Comparison of ENCODE assay signal across 8 cellular contexts in the genomic region with DNA sequence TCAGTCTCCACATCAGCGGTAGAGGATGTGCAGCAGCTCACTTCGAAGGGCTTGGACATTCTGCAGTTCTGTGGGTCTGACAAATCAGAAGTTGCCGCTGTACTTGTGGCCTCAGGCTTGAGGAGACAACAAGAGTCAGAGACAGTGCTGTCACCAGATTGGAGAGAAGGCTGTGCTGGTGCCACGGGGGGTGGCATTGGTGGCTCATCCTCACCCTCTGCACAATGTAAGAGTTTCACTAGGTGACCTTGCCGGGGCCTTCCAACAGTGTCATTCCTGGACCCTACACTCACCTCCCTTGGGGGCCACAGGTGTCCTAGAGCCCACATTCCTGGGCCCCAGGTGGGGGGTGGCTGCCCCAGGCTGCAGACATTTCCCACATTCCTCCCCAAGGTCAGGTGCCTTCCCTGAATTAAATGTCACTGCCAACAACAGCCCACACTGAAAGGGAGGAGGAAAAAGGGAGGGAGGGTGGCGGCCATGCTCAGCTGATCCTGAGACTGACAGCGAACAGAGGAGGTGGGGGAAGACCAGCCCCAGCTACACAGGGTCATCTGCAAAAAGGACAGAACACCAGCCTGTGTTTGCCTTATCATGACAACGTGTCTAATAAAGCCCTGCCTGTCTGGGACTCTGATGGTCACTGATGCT. TPM values are rescaled to one million over a fixed set of nuclear protein-coding genes. Genes with fewer than 3 reads are reported as not detected.
DNase-seq lines count a peak whose midpoint lies in the region; ATAC-seq and TF ChIP-seq lines count a peak whose summit lies in the region.

No MANE protein-coding gene starts in this region.

- TF ChIP-seq CTCF in progenitor cell of endocrine pancreas (IDR thresholded peaks at IDR 0.05; ENCODE audit: unreplicated experiment), result no peak

- TF ChIP-seq EP300 in Ishikawa (IDR thresholded peaks at IDR 0.05; ENCODE audit: borderline replicate concordance), result peak; percentile 99

- peaks cover 5% of the 10 kb centered on the region for H3K36me3 Mint-ChIP-seq in effector memory CD8-positive, alpha-beta T cell (ENCODE audit: insufficient read depth)
- H3K36me3 Mint-ChIP-seq in progenitor cell of endocrine pancreas (ENCODE audit: insufficient read depth), result peaks cover 2% of the 10 kb centered on the region

- no peaks in the 10 kb centered on the region for H3K9me3 Mint-ChIP-seq in effector memory CD8-positive, alpha-beta T cell
- no peaks in the 10 kb centered on the region for H3K9me3 Mint-ChIP-seq in progenitor cell of endocrine pancreas (ENCODE audit: low read depth)

- H3K27ac Mint-ChIP-seq in effector memory CD8-positive, alpha-beta T cell, result no peak overlapping the region
- H3K27ac Mint-ChIP-seq in progenitor cell of endocrine pancreas, result peak overlapping the region; percentile 37

- peak; percentile 62 for DNase-seq in DMS53 (lab: John Stamatoyannopoulos, UW)
- DNase-seq in DMS53 treated with DMSO at 0.1 percent for 48 hours (lab: John Stamatoyannopoulos, UW; ENCODE audit: unreplicated experiment), result no peak
- no peak for DNase-seq in effector memory CD8-positive, alpha-beta T cell
- DNase-seq in progenitor cell of endocrine pancreas (ENCODE audit: low spot score, unreplicated experiment), result no peak

- peaks cover 23 to 30% of the 10 kb centered on the region in 2 donors for H3K4me1 Mint-ChIP-seq in effector memory CD8-positive, alpha-beta T cell (ENCODE audit: low read depth in 2 of 2)
- peaks cover 5% of the 10 kb centered on the region for H3K4me1 Mint-ChIP-seq in progenitor cell of endocrine pancreas (ENCODE audit: low read depth)

- no peaks in the 10 kb centered on the region for H3K27me3 Mint-ChIP-seq in effector memory CD8-positive, alpha-beta T cell
- peaks cover 5% of the 10 kb centered on the region for H3K27me3 Mint-ChIP-seq in progenitor cell of endocrine pancreas

- peak; percentile 14 for TF ChIP-seq RAD21 in Ishikawa (IDR thresholded peaks at IDR 0.05; ENCODE audit: low read depth)

- ATAC-seq in effector memory CD8-positive, alpha-beta T cell (replicated peaks), result peak; percentile 18
- no peak for ATAC-seq in GM21528 (IDR thresholded peaks at IDR 0.05; ENCODE audit: low FRiP score, unreplicated experiment)
- no peak for ATAC-seq in GM21576 (IDR thresholded peaks at IDR 0.05; ENCODE audit: unreplicated experiment)
- no peak for ATAC-seq in HG03378 (IDR thresholded peaks at IDR 0.05; ENCODE audit: unreplicated experiment)

- peak overlapping the region; percentile 62 to 63 for H3K4me3 Mint-ChIP-seq in effector memory CD8-positive, alpha-beta T cell
- H3K4me3 Mint-ChIP-seq in progenitor cell of endocrine pancreas (ENCODE audit: low read depth), result no peak overlapping the region

TF ChIP-seq in Ishikawa, 13 proteins besides CTCF, POLR2A, EP300 and RAD21:
- TF ChIP-seq, protein P1, sequence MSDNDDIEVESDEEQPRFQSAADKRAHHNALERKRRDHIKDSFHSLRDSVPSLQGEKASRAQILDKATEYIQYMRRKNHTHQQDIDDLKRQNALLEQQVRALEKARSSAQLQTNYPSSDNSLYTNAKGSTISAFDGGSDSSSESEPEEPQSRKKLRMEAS (IDR thresholded peaks at IDR 0.05), result peak; percentile 73; the same call in 1 of the 2 replicates
- TF ChIP-seq, protein P2, sequence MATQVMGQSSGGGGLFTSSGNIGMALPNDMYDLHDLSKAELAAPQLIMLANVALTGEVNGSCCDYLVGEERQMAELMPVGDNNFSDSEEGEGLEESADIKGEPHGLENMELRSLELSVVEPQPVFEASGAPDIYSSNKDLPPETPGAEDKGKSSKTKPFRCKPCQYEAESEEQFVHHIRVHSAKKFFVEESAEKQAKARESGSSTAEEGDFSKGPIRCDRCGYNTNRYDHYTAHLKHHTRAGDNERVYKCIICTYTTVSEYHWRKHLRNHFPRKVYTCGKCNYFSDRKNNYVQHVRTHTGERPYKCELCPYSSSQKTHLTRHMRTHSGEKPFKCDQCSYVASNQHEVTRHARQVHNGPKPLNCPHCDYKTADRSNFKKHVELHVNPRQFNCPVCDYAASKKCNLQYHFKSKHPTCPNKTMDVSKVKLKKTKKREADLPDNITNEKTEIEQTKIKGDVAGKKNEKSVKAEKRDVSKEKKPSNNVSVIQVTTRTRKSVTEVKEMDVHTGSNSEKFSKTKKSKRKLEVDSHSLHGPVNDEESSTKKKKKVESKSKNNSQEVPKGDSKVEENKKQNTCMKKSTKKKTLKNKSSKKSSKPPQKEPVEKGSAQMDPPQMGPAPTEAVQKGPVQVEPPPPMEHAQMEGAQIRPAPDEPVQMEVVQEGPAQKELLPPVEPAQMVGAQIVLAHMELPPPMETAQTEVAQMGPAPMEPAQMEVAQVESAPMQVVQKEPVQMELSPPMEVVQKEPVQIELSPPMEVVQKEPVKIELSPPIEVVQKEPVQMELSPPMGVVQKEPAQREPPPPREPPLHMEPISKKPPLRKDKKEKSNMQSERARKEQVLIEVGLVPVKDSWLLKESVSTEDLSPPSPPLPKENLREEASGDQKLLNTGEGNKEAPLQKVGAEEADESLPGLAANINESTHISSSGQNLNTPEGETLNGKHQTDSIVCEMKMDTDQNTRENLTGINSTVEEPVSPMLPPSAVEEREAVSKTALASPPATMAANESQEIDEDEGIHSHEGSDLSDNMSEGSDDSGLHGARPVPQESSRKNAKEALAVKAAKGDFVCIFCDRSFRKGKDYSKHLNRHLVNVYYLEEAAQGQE (IDR thresholded peaks at IDR 0.05; ENCODE audit: low read depth), result no peak
- TF ChIP-seq TCF12 (IDR thresholded peaks at IDR 0.05; ENCODE audit: low read depth), result peak; percentile 100
- no peak for TF ChIP-seq CREB1 (IDR thresholded peaks at IDR 0.05; ENCODE audit: low read depth)
- no peak for TF ChIP-seq TAF1 (IDR thresholded peaks at IDR 0.05; ENCODE audit: low read depth)
- TF ChIP-seq ZBTB7A (IDR thresholded peaks at IDR 0.05; ENCODE audit: low read depth), result peak; percentile 79
- TF ChIP-seq CEBPB (IDR thresholded peaks at IDR 0.05), result peak; percentile 61
- peak; percentile 80 for TF ChIP-seq YY1 (IDR thresholded peaks at IDR 0.05; ENCODE audit: low read depth)
- peak; percentile 90 for TF ChIP-seq NFIC (IDR thresholded peaks at IDR 0.05)
- TF ChIP-seq EGR1 (IDR thresholded peaks at IDR 0.05), result peak; percentile 57; the same call in 1 of the 2 replicates
- TF ChIP-seq, protein P3, sequence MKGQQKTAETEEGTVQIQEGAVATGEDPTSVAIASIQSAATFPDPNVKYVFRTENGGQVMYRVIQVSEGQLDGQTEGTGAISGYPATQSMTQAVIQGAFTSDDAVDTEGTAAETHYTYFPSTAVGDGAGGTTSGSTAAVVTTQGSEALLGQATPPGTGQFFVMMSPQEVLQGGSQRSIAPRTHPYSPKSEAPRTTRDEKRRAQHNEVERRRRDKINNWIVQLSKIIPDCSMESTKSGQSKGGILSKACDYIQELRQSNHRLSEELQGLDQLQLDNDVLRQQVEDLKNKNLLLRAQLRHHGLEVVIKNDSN (IDR thresholded peaks at IDR 0.05), result peak; percentile 76
- peak; percentile 94 for TF ChIP-seq FOXM1 (IDR thresholded peaks at IDR 0.05; ENCODE audit: borderline replicate concordance, low read depth)
- TF ChIP-seq TEAD4 (IDR thresholded peaks at IDR 0.05), result peak; percentile 99
TF ChIP-seq in Ishikawa: peak in this region for 10.

RNA-seq across cellular contexts. Expression of a gene that starts 46.4 kb away (rescaled TPM):
- 4.6 and 5.0 TPM in 2 replicates for total RNA-seq in progenitor cell of endocrine pancreas

RNA-seq across cellular contexts. Expression of a gene that starts 47.4 kb away (rescaled TPM):
- total RNA-seq in progenitor cell of endocrine pancreas, result 4.5 and 5.6 TPM in 2 replicates
